In genomic region chr12:124698211-124698997, GRCh38 we compare ENCODE assay signal across 13 cellular contexts.
DNase-seq lines count a peak whose midpoint lies in the region; ATAC-seq and TF ChIP-seq lines count a peak whose summit lies in the region.
"Had no signal": no experiment of that assay in that cellular context is flagged by ENCODE, and none has a peak within 500 bp of the region (broad histone marks: within the 10 kb centered on the region; RNA-seq: fewer than 3 reads in every experiment).

No MANE protein-coding gene starts in this region.

- DNase-seq in OCI-M1 (lab: John Stamatoyannopoulos, UW) (peak; percentile 50), epidermal melanocyte (ENCODE audit: insufficient read length, low spot score) (peak; percentile 84), medulla oblongata (ENCODE audit: extremely low spot score) (peak; percentile 85), suprapubic skin (ENCODE audit: low spot score in 2 of 2) (no peak), inferior parietal cortex (ENCODE audit: extremely low spot score) (no peak), vagina (ENCODE audit: extremely low spot score in 2 of 2) (no peak), GOT3 (lab: John Stamatoyannopoulos, UW) (no peak)
- DNase-seq: activated CD4-positive, alpha-beta T cell treated with anti-CD3 and anti-CD28 coated beads for 4 hours; NCI-H446; right lobe of liver; SHP77 treated with DMSO at 0.1 percent for 48 hours had no signal

- no peak for TF ChIP-seq POLR2A in suprapubic skin (IDR thresholded peaks at IDR 0.05)
- TF ChIP-seq POLR2A in vagina (IDR thresholded peaks at IDR 0.05), result no peak

- H3K27me3 ChIP-seq in suprapubic skin, result no peaks in the 10 kb centered on the region
- H3K27me3 ChIP-seq in vagina, result no peaks in the 10 kb centered on the region
- H3K27me3 ChIP-seq: right lobe of liver had no signal

- intact Hi-C loops in vagina (cut with DNase I), result loop anchor here (10.0 kb wide), 1 partner anchor 46 kb away; no protein-coding TSS in a partner anchor

- H3K27ac ChIP-seq in suprapubic skin, result peak overlapping the region; percentile 36
- no peak overlapping the region for H3K27ac ChIP-seq in vagina
- H3K27ac ChIP-seq: right lobe of liver had no signal

- H3K4me1 ChIP-seq in suprapubic skin (peaks cover 48% of the 10 kb centered on the region), vagina (peaks cover 29% of the 10 kb centered on the region)
- H3K4me1 ChIP-seq: right lobe of liver had no signal

- TF ChIP-seq EP300 in suprapubic skin (IDR thresholded peaks at IDR 0.05), result no peak

- 60% methylated on average over 15 of the region's 15 CpGs for WGBS in suprapubic skin

- TF ChIP-seq CTCF in suprapubic skin (IDR thresholded peaks at IDR 0.05), result no peak
- TF ChIP-seq CTCF in vagina (IDR thresholded peaks at IDR 0.05), result no peak

- no peak overlapping the region for H3K4me3 ChIP-seq in suprapubic skin
- no peak overlapping the region for H3K4me3 ChIP-seq in vagina
- H3K4me3 ChIP-seq: K562, right lobe of liver had no signal

- H3K9me3 ChIP-seq in suprapubic skin (no peaks in the 10 kb centered on the region), vagina (no peaks in the 10 kb centered on the region)
- H3K9me3 ChIP-seq: right lobe of liver had no signal

- ATAC-seq in HG02678 (IDR thresholded peaks at IDR 0.05; ENCODE audit: unreplicated experiment), result no peak
- ATAC-seq: K562, right lobe of liver had no signal

- H3K36me3 ChIP-seq in suprapubic skin (no peaks in the 10 kb centered on the region), vagina (no peaks in the 10 kb centered on the region)
- H3K36me3 ChIP-seq: right lobe of liver had no signal

Comparison
In these comparisons a context has a peak if more than half of its experiments do, and no peak if none do; other contexts are left out.
1. DNase-seq: peak in OCI-M1 (single experiment), epidermal melanocyte (single experiment) and medulla oblongata (single experiment); none in suprapubic skin (0 of 2), inferior parietal cortex (single experiment), vagina (0 of 2) and GOT3 (single experiment).